In the genomic region with DNA sequence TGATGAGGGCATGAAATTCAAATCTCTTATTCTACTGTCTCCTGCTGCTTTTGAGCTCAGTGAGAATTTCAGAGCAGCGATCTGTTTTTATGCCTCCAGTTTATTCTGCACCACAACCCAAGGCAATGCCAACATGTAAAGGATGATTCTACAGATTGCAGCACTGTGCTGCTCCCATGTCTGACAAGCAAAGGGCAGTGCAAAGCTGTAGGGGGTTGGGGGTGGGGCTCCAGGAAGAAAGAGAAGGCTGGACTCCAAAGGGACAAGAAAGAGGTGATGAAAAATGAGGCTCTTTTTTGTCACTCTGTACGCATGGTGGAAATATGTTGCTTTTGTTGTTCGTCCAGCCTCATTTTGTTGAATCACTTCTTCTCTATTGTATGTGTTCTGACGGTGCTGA, we compare ENCODE assay signal across 5 cellular contexts.
"Had no signal": no experiment of that assay in that cellular context is flagged by ENCODE, and none has a peak within 500 bp of the region (broad histone marks: within the 10 kb centered on the region; RNA-seq: fewer than 3 reads in every experiment).

No MANE protein-coding gene starts in this region.

- H3K4me3 Mint-ChIP-seq: H9 had no signal

- ATAC-seq: K562 had no signal

- DNase-seq: GOT3, H9, HCEC 1CT, IMR-90 had no signal

- H3K27ac Mint-ChIP-seq: H9 had no signal

- H3K4me3 ChIP-seq: K562 had no signal
